Comparison of ENCODE assay signal across 8 cellular contexts in the genomic region with DNA sequence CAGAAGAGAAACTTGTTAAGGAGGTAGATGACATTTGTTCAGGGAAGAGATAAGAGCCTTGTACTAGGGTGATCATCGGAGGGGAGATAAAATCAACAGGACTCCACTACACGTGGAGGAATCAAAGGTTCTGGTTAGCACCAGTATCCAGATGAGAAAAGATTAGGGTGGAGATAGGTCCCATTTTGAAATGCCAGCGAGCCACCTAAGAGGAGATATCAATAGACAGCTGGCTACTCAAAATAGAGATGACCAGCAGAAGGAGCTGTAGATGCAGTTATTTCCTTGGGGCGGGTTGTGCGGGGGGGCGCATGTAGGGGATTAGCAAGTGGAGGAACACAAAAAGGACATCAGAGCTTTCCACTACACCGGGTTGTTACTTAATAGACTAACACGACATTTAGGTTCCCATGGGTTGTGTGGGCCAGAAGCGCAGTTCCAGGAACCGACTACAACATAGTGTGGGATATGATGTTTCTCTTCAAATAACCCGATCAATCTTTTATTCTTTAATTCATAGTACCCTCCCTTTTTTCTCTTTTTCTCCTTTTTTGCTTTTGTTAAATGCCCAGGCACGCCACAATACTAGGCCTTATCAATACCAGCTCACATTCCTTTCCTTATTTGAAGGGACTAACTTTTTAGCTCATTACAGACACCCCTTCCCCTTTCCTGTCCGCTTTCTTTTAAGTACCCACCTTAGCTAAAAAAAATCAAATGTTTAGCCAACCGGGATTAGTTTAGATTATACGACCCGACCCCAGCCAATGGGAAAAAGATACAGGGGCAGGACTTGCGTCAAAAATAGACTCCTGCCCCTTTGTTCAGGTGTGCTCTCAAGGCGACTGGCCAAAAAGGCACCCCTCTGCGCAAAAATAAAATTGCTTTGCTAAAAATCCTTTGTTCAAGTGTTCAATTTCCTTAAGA. TPM values are rescaled to one million over a fixed set of nuclear protein-coding genes. Genes with fewer than 3 reads are reported as not detected.
DNase-seq lines count a peak whose midpoint lies in the region; ATAC-seq and TF ChIP-seq lines count a peak whose summit lies in the region.

No MANE protein-coding gene starts in this region.

- H3K4me1 Mint-ChIP-seq in CD8-positive, alpha-beta memory T cell = peaks cover 33 to 48% (median 43%) of the 10 kb centered on the region in 3 donors

- POLR2A ChIA-PET in CD8-positive, alpha-beta memory T cell (lab: Charles Lee) = interaction anchor here (0.6 to 3.4 kb wide), 9 partner anchors 12 to 1177 kb away, joined by 3 to 46 read pairs (median 4); a partner anchor contains a TSS

- peak overlapping the region; percentile 61 for H3K4me3 ChIP-seq in CD8-positive, alpha-beta memory T cell (ENCODE audit: low read length)

- peak overlapping the region; percentile 96 to 99 (median 97) for H3K4me3 Mint-ChIP-seq in CD8-positive, alpha-beta memory T cell

- CTCF ChIA-PET in CD8-positive, alpha-beta memory T cell (lab: Charles Lee) = interaction anchor here (0.7 to 3.5 kb wide), 4 partner anchors 9 to 108 kb away, joined by 3 to 47 read pairs (median 3); a partner anchor contains a TSS

- H3K27ac Mint-ChIP-seq in CD8-positive, alpha-beta memory T cell = peak overlapping the region; percentile 97 to 100 (median 99)

- peaks cover 13% of the 10 kb centered on the region for H3K4me1 ChIP-seq in CD8-positive, alpha-beta memory T cell (ENCODE audit: insufficient read depth, low read length)

- H3K9me3 Mint-ChIP-seq in CD8-positive, alpha-beta memory T cell = no peaks in the 10 kb centered on the region

- H3K27me3 Mint-ChIP-seq in CD8-positive, alpha-beta memory T cell = no peaks in the 10 kb centered on the region

- TF ChIP-seq POLR2A in GM18951 (IDR thresholded peaks at IDR 0.05; ENCODE audit: extremely low read depth, insufficient read depth, insufficient read length) = peak; percentile 25

- peak; percentile 19 for ATAC-seq in HG03432 (IDR thresholded peaks at IDR 0.05; ENCODE audit: unreplicated experiment)

- H3K27ac ChIP-seq in CD8-positive, alpha-beta memory T cell (ENCODE audit: low read depth, low read length) = peak overlapping the region; percentile 87
- peak overlapping the region; percentile 92 for H3K27ac ChIP-seq in substantia nigra (ENCODE audit: low read depth, low read length, poor library complexity, severe bottlenecking)

- H3K9me3 ChIP-seq in CD8-positive, alpha-beta memory T cell (ENCODE audit: low read length) = no peaks in the 10 kb centered on the region

- H3K36me3 Mint-ChIP-seq in CD8-positive, alpha-beta memory T cell = peaks cover 0 to 10% (median 0%) of the 10 kb centered on the region in 3 donors

- H3K36me3 ChIP-seq in CD8-positive, alpha-beta memory T cell (ENCODE audit: insufficient read depth, low read length) = no peaks in the 10 kb centered on the region

- no peak for DNase-seq in CD8-positive, alpha-beta memory T cell
- peak; percentile 88 for DNase-seq in RKO (ENCODE audit: low spot score)
- peak; percentile 54 for DNase-seq in cerebellar cortex (ENCODE audit: low spot score)
- peak; percentile 77 for DNase-seq in left kidney (ENCODE audit: low read depth, low spot score)
- DNase-seq in substantia nigra (lab: John Stamatoyannopoulos, UW) = peak in 33 of 49 donors; percentile 2 to 61 (median 22)
- DNase-seq in occipital lobe (lab: John Stamatoyannopoulos, UW) = no peak

- in situ Hi-C loops in GM18951 (cut with MboI; ENCODE audit: low sequenced_read_pairs, unreplicated experiment) = no loop called here

- H3K27me3 ChIP-seq in CD8-positive, alpha-beta memory T cell (ENCODE audit: insufficient read depth, low read length, poor library complexity, severe bottlenecking) = no peaks in the 10 kb centered on the region

RNA-seq across cellular contexts. Expression of a gene that starts 2.0 kb away (rescaled TPM):
- 10 to 100 TPM; 36.2 to 37.1 TPM for total RNA-seq in CD8-positive, alpha-beta memory T cell
- polyA plus RNA-seq in CD8-positive, alpha-beta memory T cell = 1.0 TPM
- 7.3 TPM for total RNA-seq in occipital lobe

RNA-seq across cellular contexts. Expression of a gene that starts 17.0 kb away (rescaled TPM):
- 10 to 100 TPM; 42.4 to 42.8 TPM for total RNA-seq in CD8-positive, alpha-beta memory T cell
- polyA plus RNA-seq in CD8-positive, alpha-beta memory T cell = 19.0 TPM
- 19.7 TPM for total RNA-seq in occipital lobe

Comparison
In these comparisons a context has a peak if more than half of its experiments do, and no peak if none do; other contexts are left out.
1. DNase-seq: peak in RKO (single experiment), cerebellar cortex (single experiment), left kidney (single experiment) and substantia nigra (33 of 49); none in CD8-positive, alpha-beta memory T cell (0 of 5) and occipital lobe (single experiment).